15 cellular contexts compared by ENCODE assay signal in genomic region chr12:67410246-67410645, GRCh38.
DNase-seq lines count a peak whose midpoint lies in the region; ATAC-seq and TF ChIP-seq lines count a peak whose summit lies in the region.
"Had no signal": no experiment of that assay in that cellular context is flagged by ENCODE, and none has a peak within 500 bp of the region (broad histone marks: within the 10 kb centered on the region; RNA-seq: fewer than 3 reads in every experiment).

No MANE protein-coding gene starts in this region.

- H4K20me1 ChIP-seq in fibroblast of lung (ENCODE audit: control insufficient read depth, extremely low read depth, insufficient read depth, low read length) (no peaks in the 10 kb centered on the region), Karpas-422 (ENCODE audit: insufficient read depth, low read depth, low read length) (no peaks in the 10 kb centered on the region)

- H3K27ac ChIP-seq in fibroblast of lung (ENCODE audit: insufficient read depth, low read length), result no peak overlapping the region
- H3K27ac ChIP-seq in tibial nerve, result no peak overlapping the region
- H3K27ac ChIP-seq in Karpas-422 (ENCODE audit: low read length), result no peak overlapping the region
- H3K27ac ChIP-seq: HL-60 had no signal

- no peaks in the 10 kb centered on the region for H3K9me2 ChIP-seq in Karpas-422 (replicated peaks; ENCODE audit: insufficient read depth, low read length)

- WGBS in tibial nerve, 2 donors, result 43% methylated on average over 2 of the region's 2 CpGs

- H3K9ac ChIP-seq in fibroblast of lung (ENCODE audit: insufficient read depth, low read length) (no peak overlapping the region), Karpas-422 (ENCODE audit: low read length) (no peak overlapping the region)

- no peaks in the 10 kb centered on the region for H3K27me3 ChIP-seq in fibroblast of lung (ENCODE audit: control insufficient read depth, insufficient read depth, low read length)
- no peaks in the 10 kb centered on the region for H3K27me3 ChIP-seq in tibial nerve
- no peaks in the 10 kb centered on the region for H3K27me3 ChIP-seq in Karpas-422 (ENCODE audit: low read length)

- TF ChIP-seq POLR2A in tibial nerve (IDR thresholded peaks at IDR 0.05), result no peak

- H3K4me3 ChIP-seq in AG10803 (ENCODE audit: low read length) (no peak overlapping the region), fibroblast of lung (replicated peaks in 1 of 4; ENCODE audit: control extremely low read depth in 1 of 4, insufficient read depth in 1 of 4, low read depth in 3 of 4, low read length in 4 of 4) (no peak overlapping the region), tibial nerve (no peak overlapping the region), Karpas-422 (ENCODE audit: low read length) (no peak overlapping the region)
- H3K4me3 ChIP-seq: HAP-1 had no signal

- H3K79me2 ChIP-seq in fibroblast of lung (ENCODE audit: control insufficient read depth, insufficient read depth, low read length) (no peaks in the 10 kb centered on the region), Karpas-422 (ENCODE audit: low read length) (no peaks in the 10 kb centered on the region)

- TF ChIP-seq EP300 in tibial nerve (IDR thresholded peaks at IDR 0.05), result no peak

- intact Hi-C loops in Right ventricle myocardium inferior (cut with DNase I), result loop anchor here (10.0 kb wide), 1 partner anchor 245 kb away; no protein-coding TSS in a partner anchor

- ATAC-seq in omental fat pad (ENCODE audit: low FRiP score), result peak; percentile 48
- no peak for ATAC-seq in GM19397 (IDR thresholded peaks at IDR 0.05; ENCODE audit: unreplicated experiment)
- ATAC-seq in Right ventricle myocardium inferior, result no peak

- H3K9me3 ChIP-seq in fibroblast of lung (ENCODE audit: control insufficient read depth, insufficient read depth, low read depth, low read length) (no peaks in the 10 kb centered on the region), tibial nerve (peaks cover 0 to 8% (median 0%) of the 10 kb centered on the region in 4 donors), Karpas-422 (ENCODE audit: low read length) (no peaks in the 10 kb centered on the region)
- H3K9me3 ChIP-seq: HAP-1 had no signal

- H3K4me2 ChIP-seq in fibroblast of lung (ENCODE audit: extremely low read depth, insufficient read depth, low read length) (no peak overlapping the region), Karpas-422 (ENCODE audit: low read depth, low read length, poor library complexity, severe bottlenecking) (no peak overlapping the region)

- DNase-seq in AG10803 (ENCODE audit: low read depth) (peak; percentile 58), NCI-H446 treated with DMSO at 0.1 percent for 48 hours (lab: John Stamatoyannopoulos, UW) (peak; percentile 54), fibroblast of lung (ENCODE audit: low read depth in 2 of 2) (peak; percentile 14 to 23), omental fat pad (ENCODE audit: low spot score) (no peak), tibial nerve (ENCODE audit: low spot score in 2 of 2) (no peak), Karpas-422 (no peak), Right ventricle myocardium inferior (ENCODE audit: missing footprints) (no peak)
- DNase-seq: 8988T, C1 segment of cervical spinal cord, GDM1, NCI-H1417 treated with DMSO at 0.1 percent for 48 hours, RPMI8226 had no signal

- no peak overlapping the region for H2AFZ ChIP-seq in fibroblast of lung (ENCODE audit: low read length)
- no peak overlapping the region for H2AFZ ChIP-seq in Karpas-422 (ENCODE audit: low read length)

- H3K36me3 ChIP-seq in fibroblast of lung (ENCODE audit: control insufficient read depth, insufficient read depth, low read length), result no peaks in the 10 kb centered on the region
- H3K36me3 ChIP-seq in tibial nerve, result no peaks in the 10 kb centered on the region
- H3K36me3 ChIP-seq in Karpas-422 (ENCODE audit: insufficient read depth, low read length), result no peaks in the 10 kb centered on the region
- H3K36me3 ChIP-seq: HAP-1 had no signal

- H3K4me1 ChIP-seq in fibroblast of lung (ENCODE audit: control insufficient read depth, extremely low read depth, insufficient read depth, low read length) (peaks cover 4% of the 10 kb centered on the region), tibial nerve (no peaks in the 10 kb centered on the region), Karpas-422 (ENCODE audit: low read length) (no peaks in the 10 kb centered on the region)
- H3K4me1 ChIP-seq: HAP-1 had no signal

- TF ChIP-seq CTCF in AG10803 (conservative IDR thresholded peaks at IDR 0.05; ENCODE audit: low read length) (no peak), fibroblast of lung (conservative IDR thresholded peaks at IDR 0.05 in 1 of 2, IDR thresholded peaks at IDR 0.05 in 1 of 2; ENCODE audit: low read depth in 1 of 2, low read length in 2 of 2) (no peak), omental fat pad (IDR thresholded peaks at IDR 0.05) (no peak), tibial nerve (IDR thresholded peaks at IDR 0.05) (no peak)

Comparison
In these comparisons a context has a peak if more than half of its experiments do, and no peak if none do; other contexts are left out.
1. DNase-seq: peak in AG10803 (single experiment), NCI-H446 treated with DMSO at 0.1 percent for 48 hours (single experiment) and fibroblast of lung (2 of 2); none in omental fat pad (single experiment), tibial nerve (0 of 2), Karpas-422 (single experiment) and Right ventricle myocardium inferior (single experiment).